In genomic region chr6:63963756-63964315, GRCh38 we compare ENCODE assay signal across 22 cellular contexts.
DNase-seq lines count a peak whose midpoint lies in the region; TF ChIP-seq lines count a peak whose summit lies in the region.
"Had no signal": no experiment of that assay in that cellular context is flagged by ENCODE, and none has a peak within 500 bp of the region (broad histone marks: within the 10 kb centered on the region; RNA-seq: fewer than 3 reads in every experiment).

No MANE protein-coding gene starts in this region.

- no peak overlapping the region for H3K4me2 ChIP-seq in hepatocyte
- H3K4me2 ChIP-seq in Karpas-422 (ENCODE audit: low read depth, low read length, poor library complexity, severe bottlenecking), result no peak overlapping the region
- H3K4me2 ChIP-seq: A549, KMS-11 had no signal

- H2AFZ ChIP-seq in hepatocyte, result no peak overlapping the region
- H2AFZ ChIP-seq in Karpas-422 (ENCODE audit: low read length), result no peak overlapping the region

- H3K27me3 ChIP-seq in hepatocyte, result no peaks in the 10 kb centered on the region
- H3K27me3 ChIP-seq in Karpas-422 (ENCODE audit: low read length), result no peaks in the 10 kb centered on the region
- H3K27me3 ChIP-seq: colonic mucosa, heart right ventricle, right atrium auricular region had no signal

- H3K79me2 ChIP-seq in hepatocyte, result no peaks in the 10 kb centered on the region
- H3K79me2 ChIP-seq in Karpas-422 (ENCODE audit: low read length), result no peaks in the 10 kb centered on the region

- TF ChIP-seq CTCF in hepatocyte (IDR thresholded peaks at IDR 0.05; ENCODE audit: poor library complexity), result peak; percentile 24

- no peaks in the 10 kb centered on the region for H3K4me1 ChIP-seq in hepatocyte (ENCODE audit: insufficient read depth)
- H3K4me1 ChIP-seq in Karpas-422 (ENCODE audit: low read length), result no peaks in the 10 kb centered on the region
- H3K4me1 ChIP-seq: A549, colonic mucosa, heart right ventricle, right atrium auricular region had no signal

- H3K9ac ChIP-seq in Karpas-422 (ENCODE audit: low read length), result no peak overlapping the region
- H3K9ac ChIP-seq: KMS-11 had no signal

- H3K36me3 ChIP-seq in hepatocyte (replicated peaks; ENCODE audit: insufficient read depth, low read depth), result no peaks in the 10 kb centered on the region
- H3K36me3 ChIP-seq in Karpas-422 (ENCODE audit: insufficient read depth, low read length), result no peaks in the 10 kb centered on the region
- H3K36me3 ChIP-seq: colonic mucosa, heart right ventricle, right atrium auricular region had no signal

- H4K20me1 ChIP-seq in hepatocyte (ENCODE audit: insufficient read depth, poor library complexity, severe bottlenecking) (no peaks in the 10 kb centered on the region), Karpas-422 (ENCODE audit: insufficient read depth, low read depth, low read length) (no peaks in the 10 kb centered on the region)

- H3K4me3 ChIP-seq in hepatocyte, result no peak overlapping the region
- no peak overlapping the region for H3K4me3 ChIP-seq in Karpas-422 (ENCODE audit: low read length)
- H3K4me3 ChIP-seq: A549, colonic mucosa, heart right ventricle, right atrium auricular region had no signal

- no peaks in the 10 kb centered on the region for H3K9me2 ChIP-seq in hepatocyte (replicated peaks; ENCODE audit: insufficient read depth)
- no peaks in the 10 kb centered on the region for H3K9me2 ChIP-seq in Karpas-422 (replicated peaks; ENCODE audit: insufficient read depth, low read length)

- no peaks in the 10 kb centered on the region for H3K9me3 ChIP-seq in hepatocyte (ENCODE audit: low read depth)
- no peaks in the 10 kb centered on the region for H3K9me3 ChIP-seq in Karpas-422 (ENCODE audit: low read length)
- H3K9me3 ChIP-seq: A549, colonic mucosa, right atrium auricular region had no signal

- H3K27ac ChIP-seq in hepatocyte (no peak overlapping the region), Karpas-422 (ENCODE audit: low read length) (no peak overlapping the region)
- H3K27ac ChIP-seq: A549, colonic mucosa, heart right ventricle, KMS-11, right atrium auricular region had no signal

- DNase-seq in NCI-H524 (lab: John Stamatoyannopoulos, UW) (peak; percentile 3 to 19), NCI-H524 treated with DMSO at 0.1 percent for 48 hours (lab: John Stamatoyannopoulos, UW) (no peak), OCI-M1 (lab: John Stamatoyannopoulos, UW) (peak; percentile 20), hepatocyte (ENCODE audit: low spot score) (no peak), superior temporal gyrus (ENCODE audit: extremely low spot score) (peak; percentile 31), AG08395 (ENCODE audit: low spot score) (no peak), Karpas-422 (no peak)
- no peak for DNase-seq in activated CD8-positive, alpha-beta memory T cell treated with anti-CD3 and anti-CD28 coated beads, Interleukin-2, amount 50 U/mL, for 48 hours
- DNase-seq: activated CD4-positive, alpha-beta T cell treated with anti-CD3 and anti-CD28 coated beads for 48 hours; activated CD8-positive, alpha-beta memory T cell treated with anti-CD3 and anti-CD28 coated beads, Interleukin-2, amount 10 ng/mL, durations not matched to agents 7 days and 5 days; C1 segment of cervical spinal cord; colonic mucosa; GF-D8; heart right ventricle; NCI-H1105 treated with DMSO at 0.1 percent for 48 hours; NCI-H2107; NCI-H526 treated with DMSO at 0.1 percent for 48 hours; SHP77; T-helper 1 cell had no signal

Comparison
In these comparisons a context has a peak if more than half of its experiments do, and no peak if none do; other contexts are left out.
1. DNase-seq: peak in NCI-H524 (2 of 2), OCI-M1 (single experiment) and superior temporal gyrus (single experiment); none in NCI-H524 treated with DMSO at 0.1 percent for 48 hours (single experiment), hepatocyte (single experiment), AG08395 (single experiment), Karpas-422 (single experiment) and activated CD8-positive, alpha-beta memory T cell treated with anti-CD3 and anti-CD28 coated beads, Interleukin-2, amount 50 U/mL, for 48 hours (single experiment).